Comparison of ENCODE assay signal across 20 cellular contexts in the genomic region with DNA sequence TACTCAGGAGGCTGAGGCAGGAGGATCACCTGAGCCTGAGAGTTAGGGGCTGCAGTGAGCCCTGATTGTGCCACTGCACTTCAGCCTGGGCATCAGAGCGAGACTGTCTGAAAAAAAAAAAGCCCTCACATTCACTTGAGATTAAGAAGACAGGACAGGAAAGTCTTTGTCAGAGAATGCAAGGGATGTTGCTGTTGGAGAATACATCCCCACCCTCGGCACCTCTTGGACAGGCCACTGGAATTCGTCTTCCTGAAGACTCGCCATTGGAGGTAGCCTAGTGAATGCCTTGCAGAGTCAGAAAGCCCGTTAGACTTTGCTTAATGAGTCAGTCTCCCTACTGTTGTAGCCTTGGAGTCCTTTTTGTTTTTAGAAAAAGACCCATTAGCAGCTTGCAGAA.
DNase-seq lines count a peak whose midpoint lies in the region; ATAC-seq, FAIRE-seq and TF ChIP-seq lines count a peak whose summit lies in the region.
"Had no signal": no experiment of that assay in that cellular context is flagged by ENCODE, and none has a peak within 500 bp of the region (broad histone marks: within the 10 kb centered on the region; RNA-seq: fewer than 3 reads in every experiment).

No MANE protein-coding gene starts in this region.

- H3K27ac ChIP-seq in heart left ventricle (peak overlapping the region in 9 of 12 donors; percentile 20 to 87 (median 57)), tibial artery (peak overlapping the region; percentile 60 to 67)
- H3K27ac ChIP-seq: GM23248, RWPE1 had no signal

- peaks cover 0 to 17% (median 0%) of the 10 kb centered on the region in 9 donors for H3K36me3 ChIP-seq in heart left ventricle
- H3K36me3 ChIP-seq in tibial artery: peaks cover 0 to 14% (median 12%) of the 10 kb centered on the region in 3 donors

- H3K4me3 ChIP-seq in heart left ventricle: no peak overlapping the region
- H3K4me3 ChIP-seq in tibial artery: no peak overlapping the region
- H3K4me3 ChIP-seq: GM12878, GM23248 had no signal

- H3K27me3 Mint-ChIP-seq in chondrocyte (ENCODE audit: low read depth): no peaks in the 10 kb centered on the region
- no peaks in the 10 kb centered on the region for H3K27me3 Mint-ChIP-seq in osteocyte (ENCODE audit: unreplicated experiment)

- peak in 1 of 4 donors; percentile 24 for ATAC-seq in heart left ventricle
- ATAC-seq in Right ventricle myocardium inferior: no peak
- ATAC-seq in HG02763 (IDR thresholded peaks at IDR 0.05; ENCODE audit: unreplicated experiment): no peak
- ATAC-seq: GM12878, PC-3 had no signal

- H3K4me1 Mint-ChIP-seq in chondrocyte (ENCODE audit: low read depth): peaks cover 37% of the 10 kb centered on the region
- no peaks in the 10 kb centered on the region for H3K4me1 Mint-ChIP-seq in osteocyte (ENCODE audit: unreplicated experiment)

- 73 to 88% (median 80%) methylated on average over 5 of the region's 5 CpGs for WGBS in heart left ventricle, 4 donors

- no peak for FAIRE-seq in GM19239 (lab: Jason Lieb, UNC)
- FAIRE-seq: GM12878, GM18507 had no signal

- intact Hi-C loops in heart left ventricle (cut with DNase I): loop anchor here in 5 of 10 donors (5.0 to 10.0 kb wide), 5 partner anchors 68 to 226 kb away; no protein-coding TSS in a partner anchor
- intact Hi-C loops in Right ventricle myocardium inferior (cut with DNase I): loop anchor here (2.0 kb wide), 1 partner anchor 252 kb away; no protein-coding TSS in a partner anchor
- intact Hi-C loops in tibial artery (cut with DNase I; ENCODE audit: low total_unique reads): no loop called here

- H3K4me3 Mint-ChIP-seq in chondrocyte (ENCODE audit: unreplicated experiment): peak overlapping the region; percentile 3
- H3K4me3 Mint-ChIP-seq in osteocyte (ENCODE audit: unreplicated experiment): no peak overlapping the region

- H3K4me1 ChIP-seq in heart left ventricle (peaks cover 0 to 31% (median 13%) of the 10 kb centered on the region in 12 donors), tibial artery (peaks cover 0 to 33% (median 2%) of the 10 kb centered on the region in 4 donors)

- H3K9me3 ChIP-seq in heart left ventricle: peaks cover 0 to 14% (median 0%) of the 10 kb centered on the region in 12 donors
- H3K9me3 ChIP-seq in tibial artery: no peaks in the 10 kb centered on the region

- no peaks in the 10 kb centered on the region for H3K27me3 ChIP-seq in heart left ventricle
- H3K27me3 ChIP-seq in tibial artery: no peaks in the 10 kb centered on the region

- DNase-seq in heart left ventricle: no peak
- no peak for DNase-seq in Right ventricle myocardium inferior (ENCODE audit: missing footprints)
- DNase-seq in chondrocyte (ENCODE audit: low spot score): no peak
- DNase-seq in osteocyte (ENCODE audit: extremely low spot score, unreplicated experiment): peak; percentile 42
- no peak for DNase-seq in tibial artery
- DNase-seq in NCI-H1092 treated with DMSO at 0.1 percent for 48 hours (lab: John Stamatoyannopoulos, UW): no peak
- no peak for DNase-seq in GM19239 (ENCODE audit: insufficient read length, low spot score)
- DNase-seq: GDM1, GM23248, HCEC 1CT, NCI-H1417 treated with DMSO at 0.1 percent for 48 hours, NCI-H1930, NCI-H2171, NCI-H446 treated with DMSO at 0.1 percent for 48 hours, NCI-H774, PC-3 had no signal

- H3K9me3 Mint-ChIP-seq in chondrocyte (ENCODE audit: low read depth) (peaks cover 10% of the 10 kb centered on the region), osteocyte (ENCODE audit: unreplicated experiment) (peaks cover 13% of the 10 kb centered on the region)

- no peak for TF ChIP-seq POLR2A in heart left ventricle (IDR thresholded peaks at IDR 0.05)

- H3K27ac Mint-ChIP-seq in chondrocyte (ENCODE audit: unreplicated experiment) (peak overlapping the region; percentile 81), osteocyte (ENCODE audit: unreplicated experiment) (no peak overlapping the region)

- TF ChIP-seq CTCF in heart left ventricle (IDR thresholded peaks at IDR 0.05): no peak
- no peak for TF ChIP-seq CTCF in chondrocyte (IDR thresholded peaks at IDR 0.05)
- TF ChIP-seq CTCF in osteocyte (IDR thresholded peaks at IDR 0.05): no peak
- TF ChIP-seq CTCF in tibial artery (IDR thresholded peaks at IDR 0.05): no peak

- H3K36me3 Mint-ChIP-seq in chondrocyte (ENCODE audit: low read depth): peaks cover 27% of the 10 kb centered on the region
- no peaks in the 10 kb centered on the region for H3K36me3 Mint-ChIP-seq in osteocyte (ENCODE audit: unreplicated experiment)
